In genomic region chr7:33700001-33700899, GRCh38 we compare ENCODE assay signal across 1 cellular context.
TF ChIP-seq lines count a peak whose summit lies in the region.

No MANE protein-coding gene starts in this region.

TF ChIP-seq in HepG2, 621 proteins besides CTCF, POLR2A, EP300 and RAD21 (continued from another document):
- peak; percentile 76 for TF ChIP-seq HNF1A (IDR thresholded peaks at IDR 0.05; ENCODE audit: low read depth)
- no peak for TF ChIP-seq HNF1A (CRISPR knock-in tag; IDR thresholded peaks at IDR 0.05; ENCODE audit: borderline replicate concordance)
- TF ChIP-seq SRSF1 (optimal IDR thresholded peaks at IDR 0.05; ENCODE audit: low read depth, low read length) = no peak
- peak; percentile 50; the same call in 1 of the 2 replicates for TF ChIP-seq ZNF644 (CRISPR knock-in tag; IDR thresholded peaks at IDR 0.05; ENCODE audit: low read depth)
- peak; percentile 93 for TF ChIP-seq ZNF12 (CRISPR knock-in tag; IDR thresholded peaks at IDR 0.05)
- TF ChIP-seq CEBPG (CRISPR knock-in tag; IDR thresholded peaks at IDR 0.05) = peak; percentile 55
